Comparison of ENCODE assay signal across 34 cellular contexts in genomic region chr16:620700-621525, GRCh38. TPM values are rescaled to one million over a fixed set of nuclear protein-coding genes. Genes with fewer than 3 reads are reported as not detected.
DNase-seq lines count a peak whose midpoint lies in the region; ATAC-seq, FAIRE-seq and TF ChIP-seq lines count a peak whose summit lies in the region.
"Had no signal": no experiment of that assay in that cellular context is flagged by ENCODE, and none has a peak within 500 bp of the region (broad histone marks: within the 10 kb centered on the region; RNA-seq: fewer than 3 reads in every experiment).

No MANE protein-coding gene starts in this region.

- DNase-seq in Right ventricle myocardium inferior (ENCODE audit: missing footprints): peak; percentile 55
- DNase-seq in left cardiac atrium: no peak
- DNase-seq in RWPE2 (ENCODE audit: low spot score): no peak
- peak; percentile 15 for DNase-seq in fibroblast of the aortic adventitia (ENCODE audit: low read depth)
- no peak for DNase-seq in vagina (ENCODE audit: extremely low spot score in 2 of 2)
- DNase-seq in NK-92 (lab: John Stamatoyannopoulos, UW; ENCODE audit: unreplicated experiment): no peak
- DNase-seq in H54 (ENCODE audit: insufficient read length, low spot score): no peak
- no peak for DNase-seq in stimulated activated CD4-positive, alpha-beta T cell treated with anti-CD3 and anti-CD28 coated beads, Interleukin-2, amount 100 ng/mL, for 24 hours
- DNase-seq: ACHN; activated CD4-positive, alpha-beta T cell treated with anti-CD3 and anti-CD28 coated beads for 36 hours; activated CD8-positive, alpha-beta T cell treated with anti-CD3 and anti-CD28 coated beads, Interleukin-2, amount 10 ng/mL, durations not matched to agents 7 days and 5 days; BE2C; foreskin fibroblast; HCEC 1CT; Kasumi-1; left ventricle myocardium superior; midbrain; MV-4-11; naive B cell; NCI-H1436 treated with DMSO at 0.1 percent for 48 hours; NCI-H524; PC-9; right lobe of liver; SIG-M5; spleen; stimulated activated CD8-positive, alpha-beta memory T cell treated with anti-CD3 and anti-CD28 coated beads, Interleukin-4, amount 100 ng/mL, for 48 hours; stimulated activated naive CD8-positive, alpha-beta T cell treated with anti-CD3 and anti-CD28 coated beads, Interleukin-15, amount 100 ng/mL, for 72 hours; SW 1271; T-helper 9 cell; transverse colon had no signal

- TF ChIP-seq POLR2A in vagina (IDR thresholded peaks at IDR 0.05) (no peak), H54 (IDR thresholded peaks at IDR 0.05; ENCODE audit: low read depth, low read length) (no peak)

- H3K27me3 ChIP-seq in RWPE2 (ENCODE audit: insufficient read depth, poor library complexity, severe bottlenecking) (no peaks in the 10 kb centered on the region), vagina (no peaks in the 10 kb centered on the region)
- H3K27me3 ChIP-seq: right lobe of liver, spleen, transverse colon had no signal

- no peaks in the 10 kb centered on the region for H3K36me3 ChIP-seq in RWPE2 (ENCODE audit: low read depth)
- no peaks in the 10 kb centered on the region for H3K36me3 ChIP-seq in vagina
- H3K36me3 ChIP-seq: BE2C, transverse colon had no signal

- H3K9me3 ChIP-seq in RWPE2 (ENCODE audit: severe bottlenecking): no peaks in the 10 kb centered on the region
- H3K9me3 ChIP-seq in vagina: no peaks in the 10 kb centered on the region
- H3K9me3 ChIP-seq: BE2C, right lobe of liver, spleen, transverse colon had no signal

- no peak for ATAC-seq in Right ventricle myocardium inferior
- no peak for ATAC-seq in left cardiac atrium
- ATAC-seq in RWPE2 (ENCODE audit: low read depth): no peak
- ATAC-seq: activated CD4-positive, alpha-beta T cell treated with anti-CD3 and anti-CD28 coated beads for 36 hours; activated CD8-positive, alpha-beta T cell treated with anti-CD3 and anti-CD28 coated beads, Interleukin-2, amount 10 ng/mL, durations not matched to agents 7 days and 5 days; esophagus mucosa; left ventricle myocardium superior; right lobe of liver; stimulated activated naive CD8-positive, alpha-beta T cell treated with anti-CD3 and anti-CD28 coated beads, Interleukin-15, amount 100 ng/mL, for 72 hours had no signal

- no peak overlapping the region for H3K4me3 ChIP-seq in RWPE2 (ENCODE audit: severe bottlenecking)
- no peak overlapping the region for H3K4me3 ChIP-seq in fibroblast of the aortic adventitia (ENCODE audit: low read depth, low read length)
- H3K4me3 ChIP-seq in vagina: no peak overlapping the region
- H3K4me3 ChIP-seq: coronary artery, PC-9, right lobe of liver, spleen, transverse colon had no signal

- peaks cover 14% of the 10 kb centered on the region for H3K4me1 ChIP-seq in RWPE2 (ENCODE audit: insufficient read depth, poor library complexity, severe bottlenecking)
- peaks cover 33% of the 10 kb centered on the region for H3K4me1 ChIP-seq in vagina
- H3K4me1 ChIP-seq: spleen had no signal

- intact Hi-C loops in Right ventricle myocardium inferior (cut with DNase I): no loop called here
- intact Hi-C loops in left cardiac atrium (cut with DNase I): no loop called here
- intact Hi-C loops in vagina (cut with DNase I): no loop called here

- FAIRE-seq in H54 (lab: Jason Lieb, UNC): no peak
- FAIRE-seq: G401.6, keratinocyte had no signal

- TF ChIP-seq CTCF in RWPE2 (IDR thresholded peaks at IDR 0.05; ENCODE audit: poor library complexity, severe bottlenecking) (no peak), fibroblast of the aortic adventitia (IDR thresholded peaks at IDR 0.05; ENCODE audit: insufficient read depth, low read length) (no peak), vagina (IDR thresholded peaks at IDR 0.05) (no peak)

- H3K27ac ChIP-seq in RWPE2 (ENCODE audit: poor library complexity, severe bottlenecking): peak overlapping the region; percentile 48
- peak overlapping the region; percentile 81 for H3K27ac ChIP-seq in vagina
- H3K27ac ChIP-seq: coronary artery, PC-9, right lobe of liver, spleen had no signal

RNA-seq across cellular contexts. Expression of gene WFIKKN1, which starts 9.9 kb away (rescaled TPM):
- total RNA-seq in Right ventricle myocardium inferior: 0.16 TPM
- under 1 TPM; 0.21 to 0.50 TPM for total RNA-seq in left cardiac atrium
- 0.18 and 0.25 TPM in 2 replicates for total RNA-seq in fibroblast of the aortic adventitia (ENCODE audit: low replicate concordance)
- 3.2 TPM for total RNA-seq in vagina

RNA-seq across cellular contexts. Expression of gene METTL26, which starts 15.2 kb away (rescaled TPM):
- total RNA-seq in Right ventricle myocardium inferior: 53.5 TPM
- 10 to 100 TPM; 42.8 to 61.8 TPM for total RNA-seq in left cardiac atrium
- total RNA-seq in fibroblast of the aortic adventitia (ENCODE audit: low replicate concordance): 85.0 and 86.0 TPM in 2 replicates
- total RNA-seq in vagina: 187 TPM

RNA-seq across cellular contexts. Expression of gene MCRIP2, which starts 20.7 kb away (rescaled TPM):
- 194 TPM for total RNA-seq in Right ventricle myocardium inferior
- total RNA-seq in left cardiac atrium: 100 to 1,000 TPM in 1 of 2 donors, 10 to 100 TPM in 1; 92.8 to 117 TPM
- 13.3 and 22.4 TPM in 2 replicates for total RNA-seq in fibroblast of the aortic adventitia (ENCODE audit: low replicate concordance)
- total RNA-seq in vagina: 27.0 TPM

RNA-seq across cellular contexts. Expression of gene WDR90, which starts 28.3 kb away (rescaled TPM):
- total RNA-seq in Right ventricle myocardium inferior (7.7 TPM), left cardiac atrium (10 to 100 TPM in 1 of 2 donors, 1 to 10 TPM in 1; 9.6 to 15.5 TPM), fibroblast of the aortic adventitia (ENCODE audit: low replicate concordance) (12.7 and 25.0 TPM in 2 replicates), vagina (34.9 TPM)

RNA-seq across cellular contexts. Expression of gene RAB40C, which starts 31.0 kb away (rescaled TPM):
- 8.8 TPM for total RNA-seq in Right ventricle myocardium inferior
- 10 to 100 TPM in 1 of 2 donors, 1 to 10 TPM in 1; 9.9 to 13.5 TPM for total RNA-seq in left cardiac atrium
- total RNA-seq in fibroblast of the aortic adventitia (ENCODE audit: low replicate concordance): 12.0 and 14.6 TPM in 2 replicates
- 41.3 TPM for total RNA-seq in vagina

Comparison
In these comparisons a context has a peak if more than half of its experiments do, and no peak if none do; other contexts are left out.
1. DNase-seq: peak in Right ventricle myocardium inferior (single experiment) and fibroblast of the aortic adventitia (single experiment); none in left cardiac atrium (single experiment), RWPE2 (single experiment), vagina (0 of 2), NK-92 (single experiment), H54 (single experiment) and stimulated activated CD4-positive, alpha-beta T cell treated with anti-CD3 and anti-CD28 coated beads, Interleukin-2, amount 100 ng/mL, for 24 hours (0 of 2).